9 cellular contexts compared by ENCODE assay signal in the genomic region with DNA sequence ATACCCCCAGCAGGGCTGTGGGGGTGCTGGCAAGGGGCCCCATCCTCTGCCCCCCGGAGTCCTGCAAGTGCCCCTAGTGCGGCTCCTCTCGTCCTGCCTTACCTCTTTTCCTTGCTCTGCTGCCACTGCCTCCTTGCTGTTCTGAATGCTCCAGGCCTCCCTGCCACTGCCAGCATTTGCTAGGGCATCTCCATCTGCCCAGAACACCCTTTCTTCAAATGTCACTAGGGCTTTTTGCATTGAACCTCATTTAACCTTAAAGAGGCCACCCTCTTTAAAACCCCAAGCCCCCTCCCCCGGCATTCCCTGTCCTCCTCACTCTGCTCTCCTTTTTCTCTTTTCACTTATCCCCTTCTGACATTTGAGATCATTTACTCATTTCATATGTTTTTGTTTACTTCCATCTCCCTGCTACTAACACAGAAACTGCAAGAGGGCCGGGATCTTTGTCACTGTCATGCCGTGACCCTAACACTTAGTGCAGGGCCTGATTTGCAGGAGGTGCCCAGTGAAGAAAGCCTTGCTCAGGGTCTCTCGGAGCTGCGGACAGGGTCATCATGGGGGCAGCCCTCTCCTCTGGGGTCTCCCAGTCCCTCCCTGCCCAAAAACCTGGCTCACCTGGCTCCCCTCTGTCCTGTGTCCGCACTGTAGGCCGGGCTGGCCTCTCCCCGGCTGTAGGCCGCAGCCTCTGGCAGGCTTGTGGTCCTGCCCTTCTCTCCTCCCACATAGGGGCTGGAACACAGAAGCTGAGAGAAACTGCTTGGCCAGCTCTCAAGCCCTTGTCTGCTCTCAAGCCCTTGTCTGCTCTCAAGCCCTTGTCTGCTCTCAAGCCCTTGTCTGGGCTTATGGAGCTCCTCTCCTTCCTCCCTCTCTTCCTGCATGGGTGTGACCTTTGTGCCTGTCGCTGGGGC. TPM values are rescaled to one million over a fixed set of nuclear protein-coding genes. Genes with fewer than 3 reads are reported as not detected.
A peak's percentile ranks its signal among the peaks of the same experiment; 100 is the strongest.
DNase-seq lines count a peak whose midpoint lies in the region; ATAC-seq and TF ChIP-seq lines count a peak whose summit lies in the region.
"Had no signal": no experiment of that assay in that cellular context is flagged by ENCODE, and none has a peak within 500 bp of the region (broad histone marks: within the 10 kb centered on the region; RNA-seq: fewer than 3 reads in every experiment).

A gene (minus strand): TSS at position 690 of the 911 bp plus-strand sequence. CDS start 2,084 bp downstream, outside the sequence.

- peak in 1 of 2 donors; percentile 30 for TF ChIP-seq POLR2A in Peyer's patch (IDR thresholded peaks at IDR 0.05)

- peaks cover 7% of the 10 kb centered on the region for H3K4me1 Mint-ChIP-seq in osteocyte (ENCODE audit: unreplicated experiment)

- no peak within 1 kb of the TSS for H3K27ac Mint-ChIP-seq in osteocyte (ENCODE audit: unreplicated experiment)

- no peaks in the 10 kb centered on the region for H3K27me3 ChIP-seq in Peyer's patch

- H3K36me3 Mint-ChIP-seq in osteocyte (ENCODE audit: unreplicated experiment) = no peaks in the 10 kb centered on the region

- peak within 1 kb of the TSS in 3 of 4 donors; percentile 17 to 49 (median 49) for H3K4me3 ChIP-seq in Peyer's patch

- peaks cover 0 to 54% (median 6%) of the 10 kb centered on the region in 4 donors for H3K4me1 ChIP-seq in Peyer's patch

- ATAC-seq in Right ventricle myocardium inferior (peak; percentile 95), HG02678 (IDR thresholded peaks at IDR 0.05; ENCODE audit: unreplicated experiment) (no peak), HG03342 (IDR thresholded peaks at IDR 0.05; ENCODE audit: unreplicated experiment) (no peak)

- peaks cover 0 to 21% (median 0%) of the 10 kb centered on the region in 3 donors for H3K36me3 ChIP-seq in Peyer's patch

- intact Hi-C loops in Right ventricle myocardium inferior (cut with DNase I) = no loop called here

- no peaks in the 10 kb centered on the region for H3K9me3 Mint-ChIP-seq in osteocyte (ENCODE audit: unreplicated experiment)

- no peak within 1 kb of the TSS for H3K4me3 Mint-ChIP-seq in osteocyte (ENCODE audit: unreplicated experiment)

- H3K27me3 Mint-ChIP-seq in osteocyte (ENCODE audit: unreplicated experiment) = no peaks in the 10 kb centered on the region

- DNase-seq in AG08395 (ENCODE audit: low spot score) (peak; percentile 86), Peyer's patch (peak in 2 of 3 donors; percentile 64 to 67), Right ventricle myocardium inferior (ENCODE audit: missing footprints) (peak; percentile 85), osteocyte (ENCODE audit: extremely low spot score, unreplicated experiment) (peak; percentile 76), COR-L47 (lab: John Stamatoyannopoulos, UW) (no peak)
- DNase-seq in stimulated activated CD4-positive, alpha-beta T cell treated with anti-CD3 and anti-CD28 coated beads, Interleukin-2, amount 100 ng/mL, for 48 hours = no peak

- peak within 1 kb of the TSS; percentile 46 to 91 (median 81) for H3K27ac ChIP-seq in Peyer's patch

- TF ChIP-seq CTCF in Peyer's patch (IDR thresholded peaks at IDR 0.05) (no peak), osteocyte (IDR thresholded peaks at IDR 0.05) (no peak)

- no peaks in the 10 kb centered on the region for H3K9me3 ChIP-seq in Peyer's patch

RNA-seq across cellular contexts. Expression of the gene that starts here (rescaled TPM):
- total RNA-seq in Peyer's patch (100 to 1,000 TPM in 3 of 4 donors, 10 to 100 TPM in 1; 54.5 to 162 (median 142) TPM), Right ventricle myocardium inferior (33.4 TPM), osteocyte (0.51 TPM in 1 of 2 replicates, not detected in the other)
- total RNA-seq: T-helper 1 cell treated with Interleukin-12 subunit alpha and Interleukin-12 subunit beta and Interleukin-4 antibody, amounts not matched to agents 30 ng/mL and 1 ng/mL, for 36 hours had no signal

Comparison
In these comparisons a context has a peak if more than half of its experiments do, and no peak if none do; other contexts are left out.
1. RNA of the gene that starts here (total RNA-seq): 54.5 to 162 TPM in Peyer's patch and 33.4 TPM in Right ventricle myocardium inferior (single experiment); 0.51 TPM in osteocyte; every median in the first group is over 10 times any median in the second.
2. Peak in DNase-seq in osteocyte; RNA of the gene not detected or under 1 TPM.
3. DNase-seq: peak in AG08395 (single experiment), Peyer's patch (2 of 3) and Right ventricle myocardium inferior (single experiment); none in stimulated activated CD4-positive, alpha-beta T cell treated with anti-CD3 and anti-CD28 coated beads, Interleukin-2, amount 100 ng/mL, for 48 hours (0 of 2) and COR-L47 (single experiment).